Comparison of ENCODE assay signal across 12 cellular contexts in genomic region chr10:86946215-86947170, GRCh38. TPM values are rescaled to one million over a fixed set of nuclear protein-coding genes. Genes with fewer than 3 reads are reported as not detected.
DNase-seq lines count a peak whose midpoint lies in the region; ATAC-seq, FAIRE-seq and TF ChIP-seq lines count a peak whose summit lies in the region.
"Had no signal": no experiment of that assay in that cellular context is flagged by ENCODE, and none has a peak within 500 bp of the region (broad histone marks: within the 10 kb centered on the region; RNA-seq: fewer than 3 reads in every experiment).

No MANE protein-coding gene starts in this region.

- H3K27me3 Mint-ChIP-seq in T-helper 2 cell treated with Interferon-gamma antibody and Interleukin-4, amounts not matched to agents 5 μg/mL and 100 μg/mL, for 36 hours (ENCODE audit: low read depth) = peaks cover 5% of the 10 kb centered on the region

- no peaks in the 10 kb centered on the region for H3K4me1 ChIP-seq in RWPE2 (ENCODE audit: insufficient read depth, poor library complexity, severe bottlenecking)
- peaks cover 0 to 11% (median 3%) of the 10 kb centered on the region in 4 donors for H3K4me1 ChIP-seq in transverse colon

- no peak overlapping the region for H3K4me3 Mint-ChIP-seq in T-helper 2 cell treated with Interferon-gamma antibody and Interleukin-4, amounts not matched to agents 5 μg/mL and 100 μg/mL, for 36 hours
- H3K4me3 Mint-ChIP-seq: activated B cell treated with CpG ODN at 0.5 μM for 24 hours had no signal

- no peak for TF ChIP-seq EP300 in transverse colon (IDR thresholded peaks at IDR 0.05; ENCODE audit: low read depth)

- H3K27ac ChIP-seq in RWPE2 (ENCODE audit: poor library complexity, severe bottlenecking) (no peak overlapping the region), transverse colon (no peak overlapping the region)

- no peaks in the 10 kb centered on the region for H3K9me3 Mint-ChIP-seq in T-helper 2 cell treated with Interferon-gamma antibody and Interleukin-4, amounts not matched to agents 5 μg/mL and 100 μg/mL, for 36 hours
- H3K9me3 Mint-ChIP-seq: activated B cell treated with CpG ODN at 0.5 μM for 24 hours had no signal

- no peak for FAIRE-seq in H54 (lab: Jason Lieb, UNC)
- FAIRE-seq: endothelial cell of umbilical vein had no signal

- in situ Hi-C loops in transverse colon (cut with MboI; ENCODE audit: low pct_ligation_motif_present in 1 of 4, low pct_unique_long_range_greater_than_20kb in 1 of 4, low sequenced_read_pairs in 3 of 4) = no loop called here

- peaks cover 2% of the 10 kb centered on the region for H3K36me3 Mint-ChIP-seq in T-helper 2 cell treated with Interferon-gamma antibody and Interleukin-4, amounts not matched to agents 5 μg/mL and 100 μg/mL, for 36 hours (ENCODE audit: low read depth)

- ATAC-seq in activated CD4-positive, CD25-positive, alpha-beta regulatory T cell treated with anti-CD3 and anti-CD28 coated beads, Interleukin-2, amount 50 U/mL, for 24 hours = no peak
- ATAC-seq in RWPE2 (ENCODE audit: low read depth) (no peak), left ventricle myocardium superior (peak; percentile 48)

- no peak overlapping the region for H3K27ac Mint-ChIP-seq in T-helper 2 cell treated with Interferon-gamma antibody and Interleukin-4, amounts not matched to agents 5 μg/mL and 100 μg/mL, for 36 hours
- H3K27ac Mint-ChIP-seq: activated B cell treated with CpG ODN at 0.5 μM for 24 hours had no signal

- no peak overlapping the region for H3K4me3 ChIP-seq in RWPE2 (ENCODE audit: severe bottlenecking)
- no peak overlapping the region for H3K4me3 ChIP-seq in transverse colon

- H3K36me3 ChIP-seq in RWPE2 (ENCODE audit: low read depth) (no peaks in the 10 kb centered on the region), transverse colon (no peaks in the 10 kb centered on the region)

- WGBS in transverse colon (ENCODE audit: low coverage in 1 of 2), 2 donors = 41 to 70% methylated on average over 6 to 13 of the region's 13 CpGs

- peak; percentile 23 for DNase-seq in activated CD4-positive, CD25-positive, alpha-beta regulatory T cell treated with anti-CD3 and anti-CD28 coated beads, Interleukin-2, amount 50 U/mL, for 72 hours
- DNase-seq in RWPE2 (ENCODE audit: low spot score) (peak; percentile 40), left ventricle myocardium superior (peak; percentile 82), transverse colon (peak; percentile 25), H54 (ENCODE audit: insufficient read length, low spot score) (no peak), cortex of kidney (lab: John Stamatoyannopoulos, UW) (no peak)
- DNase-seq in T-helper 2 cell treated with Interferon-gamma antibody and Interleukin-4, amounts not matched to agents 5 μg/mL and 100 μg/mL, for 36 hours (ENCODE audit: low spot score) = no peak
- DNase-seq: activated B cell treated with CpG ODN at 0.5 μM for 24 hours, Kasumi-1, SIG-M5 had no signal

- TF ChIP-seq CTCF in RWPE2 (IDR thresholded peaks at IDR 0.05; ENCODE audit: poor library complexity, severe bottlenecking) (no peak), transverse colon (IDR thresholded peaks at IDR 0.05) (no peak)

- no peaks in the 10 kb centered on the region for H3K9me3 ChIP-seq in RWPE2 (ENCODE audit: severe bottlenecking)
- H3K9me3 ChIP-seq in transverse colon = no peaks in the 10 kb centered on the region

- TF ChIP-seq POLR2A in transverse colon (IDR thresholded peaks at IDR 0.05) = no peak
- TF ChIP-seq POLR2A in H54 (IDR thresholded peaks at IDR 0.05; ENCODE audit: low read depth, low read length) = no peak

- H3K27me3 ChIP-seq in RWPE2 (ENCODE audit: insufficient read depth, poor library complexity, severe bottlenecking) = no peaks in the 10 kb centered on the region
- H3K27me3 ChIP-seq in transverse colon = peaks cover 11% of the 10 kb centered on the region

- H3K4me1 Mint-ChIP-seq in T-helper 2 cell treated with Interferon-gamma antibody and Interleukin-4, amounts not matched to agents 5 μg/mL and 100 μg/mL, for 36 hours (ENCODE audit: low read depth) = peaks cover 5% of the 10 kb centered on the region
- H3K4me1 Mint-ChIP-seq: activated B cell treated with CpG ODN at 0.5 μM for 24 hours had no signal

- intact Hi-C loops in left ventricle myocardium superior (cut with micrococcal nuclease) = no loop called here
- intact Hi-C loops in transverse colon (cut with DNase I; ENCODE audit: low total_unique reads) = no loop called here

RNA-seq across cellular contexts. Expression of gene MMRN2, which starts 10.9 kb away (rescaled TPM):
- 31.3 TPM for total RNA-seq in left ventricle myocardium superior
- total RNA-seq in transverse colon = 10 to 100 TPM in 1 of 4 donors, 1 to 10 TPM in 3; 1.1 to 25.3 (median 8.1) TPM

RNA-seq across cellular contexts. Expression of gene SNCG, which starts 11.9 kb away (rescaled TPM):
- 21.2 TPM for total RNA-seq in left ventricle myocardium superior
- 1 to 10 TPM in 2 of 4 donors, not detected in 2; 7.4 to 7.5 TPM for total RNA-seq in transverse colon
- total RNA-seq: activated B cell treated with CpG ODN at 0.5 μM for 24 hours had no signal

RNA-seq across cellular contexts. Expression of gene ADIRF, which starts 21.8 kb away (rescaled TPM):
- total RNA-seq in left ventricle myocardium superior (41.8 TPM), transverse colon (100 to 1,000 TPM in 2 of 4 donors, 10 to 100 TPM in 2; 35.0 to 194 (median 117) TPM)

Comparison
In these comparisons a context has a peak if more than half of its experiments do, and no peak if none do; other contexts are left out.
1. DNase-seq: peak in activated CD4-positive, CD25-positive, alpha-beta regulatory T cell treated with anti-CD3 and anti-CD28 coated beads, Interleukin-2, amount 50 U/mL, for 72 hours (single experiment), RWPE2 (single experiment), left ventricle myocardium superior (single experiment) and transverse colon (single experiment); none in T-helper 2 cell treated with Interferon-gamma antibody and Interleukin-4, amounts not matched to agents 5 μg/mL and 100 μg/mL, for 36 hours (single experiment), H54 (single experiment) and cortex of kidney (single experiment).